In genomic region chr1:209768354-209768774, GRCh38 we compare ENCODE assay signal across 8 cellular contexts. TPM values are rescaled to one million over a fixed set of nuclear protein-coding genes. Genes with fewer than 3 reads are reported as not detected.
DNase-seq lines count a peak whose midpoint lies in the region; ATAC-seq lines count a peak whose summit lies in the region.

No MANE protein-coding gene starts in this region.

- peaks cover 61% of the 10 kb centered on the region for H3K36me3 Mint-ChIP-seq in activated CD4-positive, alpha-beta memory T cell treated with anti-CD3 and anti-CD28 coated beads for 36 hours

- H3K9me3 Mint-ChIP-seq in activated CD4-positive, alpha-beta memory T cell treated with anti-CD3 and anti-CD28 coated beads for 36 hours: no peaks in the 10 kb centered on the region

- H3K27ac Mint-ChIP-seq in activated CD4-positive, alpha-beta memory T cell treated with anti-CD3 and anti-CD28 coated beads for 36 hours: no peak overlapping the region

- POLR2A ChIA-PET in activated CD4-positive, alpha-beta memory T cell treated with anti-CD3 and anti-CD28 coated beads for 36 hours (lab: Charles Lee): interaction anchor here (0.7 to 6.1 kb wide), 10 partner anchors 12 to 573 kb away, joined by 3 to 184 read pairs (median 5); partner anchors contain the start of genes C1orf74, LAMB3 and TRAF3IP3

- CTCF ChIA-PET in activated CD4-positive, alpha-beta memory T cell treated with anti-CD3 and anti-CD28 coated beads for 36 hours (lab: Charles Lee): interaction anchor here (1.0 to 5.7 kb wide), 11 partner anchors 13 to 199 kb away, joined by 3 to 98 read pairs (median 4); partner anchors contain the start of genes TRAF3IP3 and UTP25

- intact Hi-C loops in activated CD4-positive, alpha-beta memory T cell treated with anti-CD3 and anti-CD28 coated beads for 36 hours (cut with micrococcal nuclease): loop anchor here (1.0 to 5.0 kb wide), 7 partner anchors 12 to 564 kb away; partner anchors contain the start of genes C1orf74, TRAF3IP3 and UTP25
- intact Hi-C loops in left ventricle myocardium superior (cut with micrococcal nuclease): no loop called here

- no peaks in the 10 kb centered on the region for H3K27me3 Mint-ChIP-seq in activated CD4-positive, alpha-beta memory T cell treated with anti-CD3 and anti-CD28 coated beads for 36 hours

- no peak overlapping the region for H3K4me3 Mint-ChIP-seq in activated CD4-positive, alpha-beta memory T cell treated with anti-CD3 and anti-CD28 coated beads for 36 hours

- peaks cover 10% of the 10 kb centered on the region for H3K4me1 Mint-ChIP-seq in activated CD4-positive, alpha-beta memory T cell treated with anti-CD3 and anti-CD28 coated beads for 36 hours (ENCODE audit: low read depth)

- ATAC-seq in GM19372 (IDR thresholded peaks at IDR 0.05; ENCODE audit: low read depth, unreplicated experiment) (peak; percentile 75), HG03354 (IDR thresholded peaks at IDR 0.05; ENCODE audit: poor library complexity, severe bottlenecking, unreplicated experiment) (peak; percentile 84), left ventricle myocardium superior (peak; percentile 17)

- DNase-seq in activated CD4-positive, alpha-beta memory T cell treated with anti-CD3 and anti-CD28 coated beads for 36 hours: peak; percentile 95
- peak; percentile 35 for DNase-seq in left ventricle myocardium superior
- peak; percentile 49 to 67 for DNase-seq in stimulated activated CD8-positive, alpha-beta memory T cell treated with anti-CD3 and anti-CD28 coated beads, Interleukin-4, amount 100 ng/mL, for 4 hours (ENCODE audit: low read depth in 2 of 2, low spot score in 1 of 2)
- DNase-seq in globus pallidus (ENCODE audit: low spot score): no peak
- DNase-seq in NCI-H524 (lab: John Stamatoyannopoulos, UW): no peak
- DNase-seq in NCI-H1417 treated with DMSO at 0.1 percent for 48 hours (lab: John Stamatoyannopoulos, UW): no peak

RNA-seq across cellular contexts. Expression of gene TRAF3IP3, which starts 12.5 kb away (rescaled TPM):
- 100 to 1,000 TPM; 212 to 217 TPM for total RNA-seq in activated CD4-positive, alpha-beta memory T cell treated with anti-CD3 and anti-CD28 coated beads for 36 hours
- 1.9 TPM for total RNA-seq in left ventricle myocardium superior

RNA-seq across cellular contexts. Expression of gene C1orf74, which starts 16.0 kb away (rescaled TPM):
- total RNA-seq in activated CD4-positive, alpha-beta memory T cell treated with anti-CD3 and anti-CD28 coated beads for 36 hours: 1 to 10 TPM; 3.5 to 3.9 TPM
- total RNA-seq in left ventricle myocardium superior: 2.0 TPM

RNA-seq across cellular contexts. Expression of gene IRF6, which starts 37.6 kb away (rescaled TPM):
- total RNA-seq in activated CD4-positive, alpha-beta memory T cell treated with anti-CD3 and anti-CD28 coated beads for 36 hours: under 1 TPM; 0.07 to 0.31 TPM
- 48.5 TPM for total RNA-seq in left ventricle myocardium superior

RNA-seq across cellular contexts. Expression of gene UTP25, which starts 59.4 kb away (rescaled TPM):
- total RNA-seq in activated CD4-positive, alpha-beta memory T cell treated with anti-CD3 and anti-CD28 coated beads for 36 hours: 1 to 10 TPM; 6.6 to 7.1 TPM
- total RNA-seq in left ventricle myocardium superior: 2.5 TPM

Comparison
In these comparisons a context has a peak if more than half of its experiments do, and no peak if none do; other contexts are left out.
1. ATAC-seq: peak in every context shown above with its lines; median percentile 84 in HG03354; 75 in GM19372; 17 in left ventricle myocardium superior.
2. DNase-seq: peak in activated CD4-positive, alpha-beta memory T cell treated with anti-CD3 and anti-CD28 coated beads for 36 hours (single experiment), left ventricle myocardium superior (single experiment) and stimulated activated CD8-positive, alpha-beta memory T cell treated with anti-CD3 and anti-CD28 coated beads, Interleukin-4, amount 100 ng/mL, for 4 hours (2 of 2); none in globus pallidus (single experiment), NCI-H524 (0 of 2) and NCI-H1417 treated with DMSO at 0.1 percent for 48 hours (single experiment).
3. RNA of gene TRAF3IP3, which starts 12.5 kb away (total RNA-seq): 212 to 217 TPM in activated CD4-positive, alpha-beta memory T cell treated with anti-CD3 and anti-CD28 coated beads for 36 hours; 1.9 TPM in left ventricle myocardium superior (single experiment); every median in the first group is over 10 times any median in the second.
4. RNA of gene IRF6, which starts 37.6 kb away (total RNA-seq): 48.5 TPM in left ventricle myocardium superior (single experiment); 0.07 to 0.31 TPM in activated CD4-positive, alpha-beta memory T cell treated with anti-CD3 and anti-CD28 coated beads for 36 hours; every median in the first group is over 10 times any median in the second.